9 cellular contexts compared by ENCODE assay signal in the genomic region with DNA sequence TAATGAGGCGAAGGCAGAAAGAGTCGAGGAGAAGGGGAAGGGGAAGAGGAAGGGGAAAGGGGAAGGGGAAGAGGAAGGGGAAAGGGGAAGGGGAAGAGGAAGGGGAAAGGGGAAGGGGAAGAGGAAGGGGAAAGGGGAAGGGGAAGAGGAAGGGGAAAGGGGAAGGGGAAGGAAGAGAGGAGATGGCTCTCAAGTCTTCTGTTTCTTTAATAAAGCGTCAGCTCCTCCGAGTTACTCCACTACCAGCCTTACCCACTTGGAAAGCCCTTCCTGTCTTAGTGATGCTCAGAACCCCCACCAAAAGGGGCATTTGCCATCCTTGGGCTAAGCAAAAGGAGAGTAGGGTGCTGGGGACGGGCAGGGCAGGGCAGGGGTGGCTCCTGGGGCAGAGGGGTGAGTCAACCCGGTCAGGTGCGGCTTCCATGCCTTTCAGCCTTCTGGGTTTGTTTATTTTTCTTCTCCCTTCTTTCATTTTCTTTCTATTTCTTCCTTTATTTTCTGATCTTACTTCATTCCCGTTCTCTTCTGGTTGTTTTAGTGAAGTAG.
A peak's percentile ranks its signal among the peaks of the same experiment; 100 is the strongest.
DNase-seq lines count a peak whose midpoint lies in the region; ATAC-seq and TF ChIP-seq lines count a peak whose summit lies in the region.
"Had no signal": no experiment of that assay in that cellular context is flagged by ENCODE, and none has a peak within 500 bp of the region (broad histone marks: within the 10 kb centered on the region; RNA-seq: fewer than 3 reads in every experiment).

No MANE protein-coding gene starts in this region.

- H3K36me3 Mint-ChIP-seq in nephron (ENCODE audit: low read depth), result no peaks in the 10 kb centered on the region

- peak overlapping the region; percentile 74 to 79 (median 78) for H3K4me3 Mint-ChIP-seq in nephron

- no peak for TF ChIP-seq CTCF in nephron (IDR thresholded peaks at IDR 0.05; ENCODE audit: unreplicated experiment in 3 of 3)

- H3K27me3 ChIP-seq in effector memory CD4-positive, alpha-beta T cell (replicated peaks; ENCODE audit: control insufficient read depth, insufficient read depth, low read length, poor library complexity, severe bottlenecking), result no peaks in the 10 kb centered on the region

- H3K27me3 Mint-ChIP-seq in nephron (ENCODE audit: low read depth), result peaks cover 65% of the 10 kb centered on the region

- H3K4me1 ChIP-seq in effector memory CD4-positive, alpha-beta T cell (ENCODE audit: control insufficient read depth, insufficient read depth, low read length, poor library complexity, severe bottlenecking), result peaks cover 33% of the 10 kb centered on the region

- H3K4me3 ChIP-seq in effector memory CD4-positive, alpha-beta T cell (ENCODE audit: insufficient read depth, low read depth, low read length, poor library complexity, severe bottlenecking), result peak overlapping the region; percentile 77

- H3K9me3 Mint-ChIP-seq in nephron, result peaks cover 5% of the 10 kb centered on the region

- no peak for ATAC-seq in HG03039 (IDR thresholded peaks at IDR 0.05; ENCODE audit: unreplicated experiment)

- DNase-seq in stimulated activated CD4-positive, alpha-beta T cell treated with anti-CD3 and anti-CD28 coated beads, Interleukin-15, amount 100 ng/mL, for 24 hours, result peak; percentile 8
- DNase-seq in stimulated activated CD4-positive, alpha-beta T cell treated with anti-CD3 and anti-CD28 coated beads, Interleukin-2, amount 100 ng/mL, for 48 hours, result no peak
- DNase-seq in effector memory CD4-positive, alpha-beta T cell, result no peak
- DNase-seq in glomerular visceral epithelial cell (ENCODE audit: extremely low spot score) (no peak), SW480 (ENCODE audit: low spot score) (no peak), islet precursor cell (no peak)
- DNase-seq: NCI-H1694 treated with DMSO at 0.1 percent for 48 hours had no signal

- H3K27ac ChIP-seq in effector memory CD4-positive, alpha-beta T cell (ENCODE audit: insufficient read depth, low read length, poor library complexity, severe bottlenecking), result peak overlapping the region; percentile 62

- peak overlapping the region in 2 of 3 experiments; percentile 51 to 81 for H3K27ac Mint-ChIP-seq in nephron

- H3K4me1 Mint-ChIP-seq in nephron, result peaks cover 12% of the 10 kb centered on the region

- no peaks in the 10 kb centered on the region for H3K9me3 ChIP-seq in effector memory CD4-positive, alpha-beta T cell (ENCODE audit: control insufficient read depth, low read length)

- no peaks in the 10 kb centered on the region for H3K36me3 ChIP-seq in effector memory CD4-positive, alpha-beta T cell (ENCODE audit: control insufficient read depth, insufficient read depth, low read length)
